ENCODE assay signal across 1 cellular context in the genomic region with DNA sequence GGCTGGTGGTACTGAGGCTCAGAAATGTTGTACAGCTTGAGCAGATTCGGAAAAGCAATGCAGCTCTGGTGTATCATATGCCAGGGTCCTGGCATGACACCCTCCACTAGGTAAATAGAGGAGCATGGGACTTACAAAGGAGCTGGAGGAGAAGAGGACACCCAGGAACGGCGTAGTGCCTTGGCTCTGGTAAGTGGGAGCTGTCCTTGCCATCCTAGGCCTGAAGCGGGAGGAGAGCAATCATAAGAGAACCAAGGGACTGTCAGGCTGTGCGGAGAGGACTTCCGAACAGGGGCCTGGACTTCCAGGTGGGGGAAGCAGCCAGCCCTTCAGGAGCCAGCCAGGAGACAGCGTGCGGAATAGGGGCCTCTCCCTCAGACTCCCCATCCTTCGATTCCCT.
TF ChIP-seq lines count a peak whose summit lies in the region.

No MANE protein-coding gene starts in this region.

TF ChIP-seq in HepG2, 621 proteins besides CTCF, POLR2A, EP300 and RAD21:
- TF ChIP-seq DPF2 (CRISPR knock-in tag; IDR thresholded peaks at IDR 0.05; ENCODE audit: borderline replicate concordance, low read depth) (no peak), ATM (IDR thresholded peaks at IDR 0.05; ENCODE audit: borderline replicate concordance) (no peak), HOXA7 (CRISPR knock-in tag; IDR thresholded peaks at IDR 0.05) (no peak), ZNF563 (CRISPR knock-in tag; IDR thresholded peaks at IDR 0.05) (no peak), ZMYM3 (CRISPR knock-in tag; IDR thresholded peaks at IDR 0.05) (no peak), ZNF549 (CRISPR knock-in tag; IDR thresholded peaks at IDR 0.05) (no peak), SATB2 (CRISPR knock-in tag; IDR thresholded peaks at IDR 0.05) (no peak), SETDB1 (CRISPR knock-in tag; IDR thresholded peaks at IDR 0.05; ENCODE audit: borderline replicate concordance) (no peak), MED1 (CRISPR knock-in tag; IDR thresholded peaks at IDR 0.05) (no peak)
TF ChIP-seq in HepG2: peak in this region for 0.
